ENCODE assay signal across 13 cellular contexts in the genomic region with DNA sequence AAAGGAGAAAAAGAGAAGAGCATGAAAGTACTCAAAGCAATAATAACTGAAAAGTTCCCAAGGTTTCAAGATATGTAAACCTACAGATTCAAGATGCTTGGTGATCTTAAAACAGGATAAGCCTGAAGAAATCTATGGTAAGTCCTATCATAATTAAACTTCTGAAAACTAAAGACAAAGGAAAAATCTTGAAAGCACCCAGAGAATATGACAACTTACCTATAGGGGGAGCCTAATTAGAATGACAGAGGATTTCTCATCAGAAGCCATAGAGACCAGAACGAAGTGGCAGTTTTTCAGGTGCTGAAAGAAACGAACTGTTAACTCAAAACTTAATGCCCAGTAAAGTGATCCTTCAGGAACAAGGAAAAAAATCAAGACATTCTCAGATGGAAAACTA. TPM values are rescaled to one million over a fixed set of nuclear protein-coding genes. Genes with fewer than 3 reads are reported as not detected.
DNase-seq lines count a peak whose midpoint lies in the region; ATAC-seq and TF ChIP-seq lines count a peak whose summit lies in the region.
"Had no signal": no experiment of that assay in that cellular context is flagged by ENCODE, and none has a peak within 500 bp of the region (broad histone marks: within the 10 kb centered on the region; RNA-seq: fewer than 3 reads in every experiment).

No MANE protein-coding gene starts in this region.

- H3K4me1 ChIP-seq in H9 (ENCODE audit: insufficient read depth, low read length) (no peaks in the 10 kb centered on the region), ovary (ENCODE audit: insufficient read depth) (no peaks in the 10 kb centered on the region)
- H3K4me1 ChIP-seq: thyroid gland had no signal

- H3K9me3 ChIP-seq in H9 (ENCODE audit: control insufficient read depth, low read depth, low read length) (no peaks in the 10 kb centered on the region), ovary (no peaks in the 10 kb centered on the region)
- H3K9me3 ChIP-seq: thyroid gland had no signal

- no peak overlapping the region for H3K9ac ChIP-seq in H9 (ENCODE audit: extremely low read depth, insufficient read length, low read length)

- no peak overlapping the region for H2AFZ ChIP-seq in H9 (ENCODE audit: low read length)

- H3K27me3 ChIP-seq in H9 (ENCODE audit: insufficient read depth, low read length) (no peaks in the 10 kb centered on the region), ovary (no peaks in the 10 kb centered on the region)
- H3K27me3 ChIP-seq: thyroid gland had no signal

- DNase-seq in AG09319 (ENCODE audit: extremely low read depth, low read depth) (no peak), H9 (no peak), RPMI7951 (ENCODE audit: low read depth) (peak; percentile 50), glutamatergic neuron (no peak), ovary (no peak), medulla oblongata (ENCODE audit: extremely low spot score) (no peak)
- DNase-seq: activated gamma-delta T cell, NCI-H1694 treated with DMSO at 0.1 percent for 48 hours, thyroid gland had no signal

- no peak overlapping the region for H2AK5ac ChIP-seq in H9 (ENCODE audit: insufficient read length, low read length)

- H3T11ph ChIP-seq in H9 (ENCODE audit: low read length), result no peak overlapping the region

- H2BK120ac ChIP-seq in H9 (ENCODE audit: low read depth, low read length, poor library complexity, severe bottlenecking), result no peak overlapping the region

- no peak overlapping the region for H2BK20ac ChIP-seq in H9 (ENCODE audit: low read depth, low read length, poor library complexity, severe bottlenecking)

- no peaks in the 10 kb centered on the region for H3K79me1 ChIP-seq in H9 (ENCODE audit: insufficient read depth, low read depth, low read length, poor library complexity, severe bottlenecking)

- H3K4ac ChIP-seq in H9 (ENCODE audit: low read depth, low read length), result no peak overlapping the region

- intact Hi-C loops in ovary (cut with DNase I), result no loop called here

- H3K36me3 Mint-ChIP-seq in H9 (ENCODE audit: insufficient read depth in 1 of 3, low read depth in 3 of 3) (no peaks in the 10 kb centered on the region; a peak in 1 of 7 replicates), glutamatergic neuron (ENCODE audit: unreplicated experiment) (no peaks in the 10 kb centered on the region)

- no peak for TF ChIP-seq POLR2A in ovary (IDR thresholded peaks at IDR 0.05)

- no peak overlapping the region for H3K56ac ChIP-seq in H9 (ENCODE audit: insufficient read length, low read depth, low read length)

- no peak overlapping the region for H3K14ac ChIP-seq in H9 (ENCODE audit: insufficient read depth, low read length)

- no peak overlapping the region for H4K8ac ChIP-seq in H9 (replicated peaks; ENCODE audit: insufficient read length, low read depth, low read length)

- H3K4me1 Mint-ChIP-seq in H9 (peaks cover 2 to 4% of the 10 kb centered on the region in 2 experiments), glutamatergic neuron (ENCODE audit: low read depth, unreplicated experiment) (no peaks in the 10 kb centered on the region)

- H2BK12ac ChIP-seq in H9 (ENCODE audit: insufficient read length, low read depth, low read length), result no peak overlapping the region

- H4K20me1 ChIP-seq in H9 (ENCODE audit: control insufficient read depth, insufficient read depth, insufficient read length), result no peaks in the 10 kb centered on the region

- H3K27me3 Mint-ChIP-seq in H9 (ENCODE audit: low read depth) (no peaks in the 10 kb centered on the region), glutamatergic neuron (ENCODE audit: unreplicated experiment) (peaks cover 2% of the 10 kb centered on the region)

- ATAC-seq in GM19455 (IDR thresholded peaks at IDR 0.05; ENCODE audit: unreplicated experiment) (no peak), HG03159 (IDR thresholded peaks at IDR 0.05; ENCODE audit: unreplicated experiment) (no peak)

- H3K4me2 ChIP-seq in H9 (ENCODE audit: insufficient read depth, insufficient read length, low read length), result no peak overlapping the region

- H3K4me3 ChIP-seq in ovary, result no peak overlapping the region
- H3K4me3 ChIP-seq: thyroid gland had no signal

- no peak overlapping the region for H3K27ac ChIP-seq in H9 (ENCODE audit: insufficient read length, low read depth, low read length)
- H3K27ac ChIP-seq in ovary, result no peak overlapping the region
- H3K27ac ChIP-seq: epithelial cell of prostate, thyroid gland had no signal

- no CpG with 5 or more reads among the region's 2 CpGs for WGBS in H9 (ENCODE audit: extremely low coverage, insufficient read length, low lambda C conversion rate)
- WGBS in ovary, 3 donors, result 16 to 29% (median 20%) methylated on average over 2 of the region's 2 CpGs

- TF ChIP-seq EP300 in ovary (IDR thresholded peaks at IDR 0.05), result no peak

- H3K79me2 ChIP-seq in H9 (ENCODE audit: insufficient read depth, low read length), result no peaks in the 10 kb centered on the region

- no peak overlapping the region for H2BK5ac ChIP-seq in H9 (ENCODE audit: insufficient read length, low read length)

- no peak overlapping the region for H3K27ac Mint-ChIP-seq in H9
- no peak overlapping the region for H3K27ac Mint-ChIP-seq in glutamatergic neuron (ENCODE audit: unreplicated experiment)
- H3K27ac Mint-ChIP-seq: T-helper 2 cell treated with Interferon-gamma antibody and Interleukin-4, amounts not matched to agents 5 μg/mL and 100 μg/mL, for 36 hours had no signal

- H3K9me3 Mint-ChIP-seq in H9, result no peaks in the 10 kb centered on the region
- H3K9me3 Mint-ChIP-seq in glutamatergic neuron (ENCODE audit: unreplicated experiment), result peaks cover 5% of the 10 kb centered on the region
- H3K9me3 Mint-ChIP-seq: T-helper 2 cell treated with Interferon-gamma antibody and Interleukin-4, amounts not matched to agents 5 μg/mL and 100 μg/mL, for 36 hours had no signal

- H3K18ac ChIP-seq in H9 (ENCODE audit: insufficient read length, low read depth, low read length), result no peak overlapping the region

- H3K4me3 Mint-ChIP-seq in H9, result no peak overlapping the region; a peak in 1 of 5 replicates
- H3K4me3 Mint-ChIP-seq in glutamatergic neuron (ENCODE audit: unreplicated experiment), result no peak overlapping the region
- H3K4me3 Mint-ChIP-seq: T-helper 2 cell treated with Interferon-gamma antibody and Interleukin-4, amounts not matched to agents 5 μg/mL and 100 μg/mL, for 36 hours had no signal

- no peak overlapping the region for H2BK15ac ChIP-seq in H9 (ENCODE audit: low read depth, low read length)

- H3K23me2 ChIP-seq in H9 (ENCODE audit: insufficient read length, low read depth, low read length, poor library complexity, severe bottlenecking), result no peaks in the 10 kb centered on the region

- no peaks in the 10 kb centered on the region for H3K36me3 ChIP-seq in ovary
- H3K36me3 ChIP-seq: thyroid gland had no signal

- H4K91ac ChIP-seq in H9 (ENCODE audit: insufficient read length, low read depth, low read length), result no peak overlapping the region

- TF ChIP-seq CTCF in AG09319 (IDR thresholded peaks at IDR 0.05; ENCODE audit: low read depth, low read length) (peak; percentile 39), H9 (conservative IDR thresholded peaks at IDR 0.05) (peak; percentile 64), glutamatergic neuron (IDR thresholded peaks at IDR 0.05; ENCODE audit: partially characterized antibody, unreplicated experiment) (peak; percentile 27), ovary (IDR thresholded peaks at IDR 0.05) (no peak)

- no peak overlapping the region for H4K5ac ChIP-seq in H9 (ENCODE audit: insufficient read length, low read depth, low read length)

- H3K23ac ChIP-seq in H9 (ENCODE audit: insufficient read length, low read depth, low read length), result no peak overlapping the region

RNA-seq across cellular contexts. Expression of a gene that starts 59.7 kb away (rescaled TPM):
- 1.4 and 1.6 TPM in 2 replicates for total RNA-seq in H9 (2021)
- 0.48 and 0.88 TPM in 2 replicates for total RNA-seq in RPMI7951 (2014; rRNA removed; shearing (Covaris generic))
- 1.3 TPM for total RNA-seq in glutamatergic neuron (ENCODE audit: unreplicated experiment)
- under 1 TPM in 2 of 7 donors, not detected in 5; 0.12 to 0.13 TPM for total RNA-seq in ovary
- not detected for polyA plus RNA-seq in ovary

Comparison
In these comparisons a context has a peak if more than half of its experiments do, and no peak if none do; other contexts are left out.
1. CTCF ChIP-seq: peak in AG09319 (single experiment), H9 (single experiment) and glutamatergic neuron (single experiment); none in ovary (0 of 3).